Comparison of ENCODE assay signal across 9 cellular contexts in genomic region chr4:122764808-122765189, GRCh38. TPM values are rescaled to one million over a fixed set of nuclear protein-coding genes. Genes with fewer than 3 reads are reported as not detected.
DNase-seq lines count a peak whose midpoint lies in the region; ATAC-seq, FAIRE-seq and TF ChIP-seq lines count a peak whose summit lies in the region.
"Had no signal": no experiment of that assay in that cellular context is flagged by ENCODE, and none has a peak within 500 bp of the region (broad histone marks: within the 10 kb centered on the region; RNA-seq: fewer than 3 reads in every experiment).

No MANE protein-coding gene starts in this region.

- H3K27me3 Mint-ChIP-seq in activated naive CD8-positive, alpha-beta T cell treated with anti-CD3 and anti-CD28 coated beads, Interleukin-2, amount 50 U/mL, for 24 hours = peaks cover 3% of the 10 kb centered on the region
- H3K27me3 Mint-ChIP-seq: activated naive CD8-positive, alpha-beta T cell had no signal

- ATAC-seq in HG03139 (IDR thresholded peaks at IDR 0.05; ENCODE audit: unreplicated experiment) = peak; percentile 67
- ATAC-seq in activated naive CD8-positive, alpha-beta T cell treated with anti-CD3 and anti-CD28 coated beads, Interleukin-2, amount 50 U/mL, for 24 hours = peak; percentile 43

- no peaks in the 10 kb centered on the region for H3K9me3 ChIP-seq in right atrium auricular region
- no peaks in the 10 kb centered on the region for H3K9me3 ChIP-seq in tibial nerve

- WGBS in tibial nerve, 2 donors = 58 to 71% methylated on average over 1 of the region's 1 CpG

- peak overlapping the region; percentile 94 for H3K27ac ChIP-seq in ACC112 (ENCODE audit: low read depth, low read length)
- H3K27ac ChIP-seq in right atrium auricular region = no peak overlapping the region
- H3K27ac ChIP-seq in dorsolateral prefrontal cortex = no peak overlapping the region
- no peak overlapping the region for H3K27ac ChIP-seq in tibial nerve

- H3K4me1 ChIP-seq in ACC112 (ENCODE audit: control insufficient read depth, insufficient read depth, low read length, unreplicated experiment) = peaks cover 41% of the 10 kb centered on the region
- no peaks in the 10 kb centered on the region for H3K4me1 ChIP-seq in right atrium auricular region
- peaks cover 0 to 12% (median 0%) of the 10 kb centered on the region in 4 donors for H3K4me1 ChIP-seq in tibial nerve

- H3K9me3 Mint-ChIP-seq in activated naive CD8-positive, alpha-beta T cell treated with anti-CD3 and anti-CD28 coated beads, Interleukin-2, amount 50 U/mL, for 24 hours = no peaks in the 10 kb centered on the region

- DNase-seq in GM19239 (ENCODE audit: insufficient read length, low spot score) = no peak
- no peak for DNase-seq in activated naive CD8-positive, alpha-beta T cell treated with anti-CD3 and anti-CD28 coated beads, Interleukin-2, amount 50 U/mL, for 24 hours
- DNase-seq in right atrium auricular region (ENCODE audit: low spot score) = no peak
- no peak for DNase-seq in dorsolateral prefrontal cortex
- DNase-seq in islet precursor cell = no peak
- no peak for DNase-seq in tibial nerve (ENCODE audit: low spot score in 2 of 2)

- TF ChIP-seq POLR2A in tibial nerve (IDR thresholded peaks at IDR 0.05) = no peak

- peak overlapping the region; percentile 59 for H3K4me3 ChIP-seq in ACC112 (ENCODE audit: low read depth, low read length)
- no peak overlapping the region for H3K4me3 ChIP-seq in right atrium auricular region
- H3K4me3 ChIP-seq in dorsolateral prefrontal cortex = no peak overlapping the region
- no peak overlapping the region for H3K4me3 ChIP-seq in tibial nerve

- no peak overlapping the region for H3K4me3 Mint-ChIP-seq in activated naive CD8-positive, alpha-beta T cell treated with anti-CD3 and anti-CD28 coated beads, Interleukin-2, amount 50 U/mL, for 24 hours
- H3K4me3 Mint-ChIP-seq: activated naive CD8-positive, alpha-beta T cell had no signal

- H3K4me1 Mint-ChIP-seq in activated naive CD8-positive, alpha-beta T cell treated with anti-CD3 and anti-CD28 coated beads, Interleukin-2, amount 50 U/mL, for 24 hours = peaks cover 30% of the 10 kb centered on the region

- no peaks in the 10 kb centered on the region for H3K36me3 Mint-ChIP-seq in activated naive CD8-positive, alpha-beta T cell treated with anti-CD3 and anti-CD28 coated beads, Interleukin-2, amount 50 U/mL, for 24 hours (ENCODE audit: low read depth)
- H3K36me3 Mint-ChIP-seq: activated naive CD8-positive, alpha-beta T cell had no signal

- H3K27me3 ChIP-seq in ACC112 (ENCODE audit: insufficient read depth, low read length) = no peaks in the 10 kb centered on the region
- no peaks in the 10 kb centered on the region for H3K27me3 ChIP-seq in right atrium auricular region
- H3K27me3 ChIP-seq in dorsolateral prefrontal cortex = no peaks in the 10 kb centered on the region
- no peaks in the 10 kb centered on the region for H3K27me3 ChIP-seq in tibial nerve

- peak overlapping the region; percentile 6 for H2AFZ ChIP-seq in ACC112 (ENCODE audit: low read length, unreplicated experiment)

- no peak overlapping the region for H3K27ac Mint-ChIP-seq in activated naive CD8-positive, alpha-beta T cell treated with anti-CD3 and anti-CD28 coated beads, Interleukin-2, amount 50 U/mL, for 24 hours
- H3K27ac Mint-ChIP-seq: activated naive CD8-positive, alpha-beta T cell had no signal

- FAIRE-seq in GM19239 (lab: Jason Lieb, UNC) = peak; percentile 79

- H3K36me3 ChIP-seq in ACC112 (ENCODE audit: insufficient read depth, low read length) (no peaks in the 10 kb centered on the region; the same call in 1 of the 2 replicates), right atrium auricular region (no peaks in the 10 kb centered on the region), tibial nerve (no peaks in the 10 kb centered on the region)

- no peaks in the 10 kb centered on the region for H3K79me2 ChIP-seq in ACC112 (ENCODE audit: control insufficient read depth, insufficient read depth, low read length, unreplicated experiment)

- intact Hi-C loops in dorsolateral prefrontal cortex (cut with DNase I) = no loop called here

- TF ChIP-seq CTCF in right atrium auricular region (IDR thresholded peaks at IDR 0.05) (no peak), dorsolateral prefrontal cortex (IDR thresholded peaks at IDR 0.05 in 54 of 56, conservative IDR thresholded peaks at IDR 0.05 in 2 of 56; ENCODE audit: low read depth in 1 of 56, partially characterized antibody in 56 of 56) (no peak), tibial nerve (IDR thresholded peaks at IDR 0.05) (no peak)

- TF ChIP-seq EP300 in tibial nerve (IDR thresholded peaks at IDR 0.05) = no peak

RNA-seq across cellular contexts. Expression of gene BBS12, which starts 32.3 kb away (rescaled TPM):
- total RNA-seq in right atrium auricular region = 10 to 100 TPM in 1 of 2 donors, 1 to 10 TPM in 1; 5.9 to 10.2 TPM
- 10 to 100 TPM in 2 of 120 experiments, 1 to 10 TPM in 118; 2.7 to 12.5 (median 6.3) TPM for total RNA-seq in dorsolateral prefrontal cortex
- total RNA-seq in tibial nerve = 1 to 10 TPM; 2.9 to 6.7 (median 5.3) TPM
